Comparison of ENCODE assay signal across 8 cellular contexts in genomic region chr1:65148548-65149390, GRCh38. TPM values are rescaled to one million over a fixed set of nuclear protein-coding genes. Genes with fewer than 3 reads are reported as not detected.
DNase-seq lines count a peak whose midpoint lies in the region; ATAC-seq and TF ChIP-seq lines count a peak whose summit lies in the region.

No MANE protein-coding gene starts in this region.

- no peaks in the 10 kb centered on the region for H3K9me3 ChIP-seq in body of pancreas
- no peaks in the 10 kb centered on the region for H3K9me3 ChIP-seq in iPS-20b (ENCODE audit: insufficient read depth, low read depth, low read length)
- no peaks in the 10 kb centered on the region for H3K9me3 ChIP-seq in smooth muscle cell (replicated peaks; ENCODE audit: low read depth)

- peak overlapping the region; percentile 97 for H3K4me2 ChIP-seq in smooth muscle cell

- H3K27ac ChIP-seq in body of pancreas (peak overlapping the region in 1 of 4 donors; percentile 12), iPS-20b (ENCODE audit: low read length) (peak overlapping the region; percentile 7), smooth muscle cell (ENCODE audit: low read depth) (peak overlapping the region; percentile 10)

- WGBS in body of pancreas, 2 donors = 3 to 19% methylated on average over 8 to 67 of the region's 75 CpGs
- 1% methylated on average over 42 of the region's 75 CpGs for WGBS in smooth muscle cell (ENCODE audit: low lambda C conversion rate)

- in situ Hi-C loops in SK-MEL-5 (cut with HindIII; ENCODE audit: low pct_unique_long_range_greater_than_20kb, low sequenced_read_pairs) = no loop called here

- peaks cover 41% of the 10 kb centered on the region for H4K20me1 ChIP-seq in smooth muscle cell (ENCODE audit: low read depth)

- peaks cover 28% of the 10 kb centered on the region for H3K79me2 ChIP-seq in smooth muscle cell (ENCODE audit: low read depth)

- H3K9ac ChIP-seq in iPS-20b (ENCODE audit: low read depth, low read length) (peak overlapping the region; percentile 76), smooth muscle cell (ENCODE audit: low read depth) (peak overlapping the region; percentile 70)

- peak; percentile 87 for DNase-seq in DMS53 (lab: John Stamatoyannopoulos, UW)
- peak; percentile 19 for DNase-seq in SK-MEL-5 (ENCODE audit: low read depth, low spot score)
- peak in 3 of 4 donors; percentile 14 to 24 (median 15) for DNase-seq in body of pancreas
- DNase-seq in smooth muscle cell (lab: John Stamatoyannopoulos, UW; ENCODE audit: unreplicated experiment) = no peak
- DNase-seq in cerebellar nuclear complex (lab: John Stamatoyannopoulos, UW) = no peak

- ATAC-seq in GM19438 (IDR thresholded peaks at IDR 0.05; ENCODE audit: low read depth, unreplicated experiment) (peak; percentile 42), HG03469 (IDR thresholded peaks at IDR 0.05; ENCODE audit: unreplicated experiment) (peak; percentile 44), body of pancreas (peak; percentile 43)

- H3K4me1 ChIP-seq in body of pancreas (peaks cover 26% of the 10 kb centered on the region), iPS-20b (ENCODE audit: insufficient read depth, low read length) (peaks cover 36% of the 10 kb centered on the region), smooth muscle cell (ENCODE audit: low read depth) (peaks cover 25% of the 10 kb centered on the region)

- TF ChIP-seq POLR2A in body of pancreas (IDR thresholded peaks at IDR 0.05) = no peak

- peaks cover 0 to 6% of the 10 kb centered on the region in 2 donors for H3K27me3 ChIP-seq in body of pancreas
- peaks cover 69% of the 10 kb centered on the region for H3K27me3 ChIP-seq in iPS-20b (ENCODE audit: insufficient read depth, low read length)
- H3K27me3 ChIP-seq in smooth muscle cell (ENCODE audit: low read depth) = peaks cover 28% of the 10 kb centered on the region

- H3K4me3 ChIP-seq in body of pancreas (peak overlapping the region; percentile 31 to 58), iPS-20b (ENCODE audit: low read length) (peak overlapping the region; percentile 79), smooth muscle cell (peak overlapping the region; percentile 81)

- H3F3A ChIP-seq in smooth muscle cell (ENCODE audit: low read depth) = peaks cover 10% of the 10 kb centered on the region

- H3K36me3 ChIP-seq in body of pancreas (replicated peaks in 1 of 2; ENCODE audit: insufficient read depth in 1 of 2, low read depth in 2 of 2) (no peaks in the 10 kb centered on the region), iPS-20b (ENCODE audit: insufficient read depth, low read depth, low read length) (peaks cover 4% of the 10 kb centered on the region; the same call in 1 of the 2 replicates), smooth muscle cell (ENCODE audit: low read depth) (no peaks in the 10 kb centered on the region)

- H2AFZ ChIP-seq in smooth muscle cell (ENCODE audit: low read depth) = peak overlapping the region; percentile 94

- intact Hi-C loops in body of pancreas (cut with DNase I) = no loop called here

- TF ChIP-seq CTCF in body of pancreas (IDR thresholded peaks at IDR 0.05) (no peak), smooth muscle cell (IDR thresholded peaks at IDR 0.05; ENCODE audit: borderline replicate concordance, insufficient read depth, poor library complexity, severe bottlenecking) (no peak)

RNA-seq across cellular contexts. Expression of gene AK4, which starts 0.8 kb away (rescaled TPM):
- 22.9 and 23.7 TPM in 2 replicates for total RNA-seq in SK-MEL-5 (2014; rRNA removed; shearing (Covaris generic))
- 11.8 and 21.0 TPM in 2 replicates for polyA plus RNA-seq in SK-MEL-5 (2015; cell fraction: cytosol; rRNA removed)
- polyA plus RNA-seq in SK-MEL-5 (2015; cell fraction: nucleus; rRNA removed) = 2.1 and 5.6 TPM in 2 replicates
- total RNA-seq in body of pancreas (10 to 100 TPM in 1 of 2 donors, 1 to 10 TPM in 1; 8.8 to 20.4 TPM), smooth muscle cell (61.4 and 72.4 TPM in 2 replicates)
- polyA plus RNA-seq in smooth muscle cell = 52.9 and 68.0 TPM in 2 replicates

Comparison
In these comparisons a context has a peak if more than half of its experiments do, and no peak if none do; other contexts are left out.
1. DNase-seq: peak in DMS53 (single experiment), SK-MEL-5 (single experiment) and body of pancreas (3 of 4); none in smooth muscle cell (single experiment) and cerebellar nuclear complex (0 of 2).
2. Peak in every context shown above with its lines, with median percentiles within 50 percentile points of each other: ATAC-seq and H3K4me3 ChIP-seq.